8 cellular contexts compared by ENCODE assay signal in the genomic region with DNA sequence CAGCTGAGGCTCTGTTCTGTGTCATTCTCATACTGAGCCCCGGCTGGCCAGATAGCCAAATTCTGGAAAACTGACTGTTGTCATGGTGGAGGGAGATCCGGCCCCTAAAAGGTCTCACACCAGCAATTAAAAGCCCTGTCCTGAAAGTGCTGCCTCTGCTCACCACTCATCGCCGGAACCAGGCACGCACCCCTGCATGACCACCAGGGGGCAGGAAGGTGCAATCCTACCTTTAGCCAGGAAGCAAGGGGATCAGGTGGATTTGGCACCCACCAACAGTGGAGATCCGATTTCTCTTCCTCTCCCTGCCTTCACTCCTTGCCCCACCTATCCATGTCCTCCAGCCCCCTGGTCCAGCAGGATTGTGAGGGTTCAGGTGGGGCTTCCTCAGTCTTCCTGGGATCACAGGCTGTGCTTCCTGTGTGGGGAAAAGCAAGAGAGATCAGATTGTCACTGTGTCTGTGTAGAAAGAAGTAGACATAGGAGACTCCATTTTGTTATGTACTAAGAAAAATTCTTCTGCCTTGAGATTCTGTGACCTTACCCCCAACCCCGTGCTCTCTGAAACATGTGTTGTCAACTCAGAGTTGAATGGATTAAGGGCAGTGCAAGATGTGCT. TPM values are rescaled to one million over a fixed set of nuclear protein-coding genes. Genes with fewer than 3 reads are reported as not detected.
DNase-seq lines count a peak whose midpoint lies in the region; ATAC-seq and TF ChIP-seq lines count a peak whose summit lies in the region.

No MANE protein-coding gene starts in this region.

- DNase-seq in AG10803 (ENCODE audit: low read depth), result peak; percentile 25
- peak; percentile 75 for DNase-seq in GM19240 (ENCODE audit: insufficient read length, low spot score)
- peak; percentile 59 for DNase-seq in NCI-H345 (lab: John Stamatoyannopoulos, UW)
- peak; percentile 82 to 86 for DNase-seq in activated CD4-positive, alpha-beta T cell treated with anti-CD3 and anti-CD28 coated beads, Interleukin-2, amount 50 U/mL, for 48 hours
- DNase-seq in dorsolateral prefrontal cortex, result peak in 9 of 10 donors; percentile 41 to 81 (median 58)
- peak in 2 of 3 donors; percentile 80 to 82 for DNase-seq in mucosa of descending colon
- DNase-seq in stimulated activated CD8-positive, alpha-beta memory T cell treated with anti-CD3 and anti-CD28 coated beads, Interleukin-7, amount 100 ng/mL, for 48 hours (ENCODE audit: extremely low read depth in 1 of 2, low read depth in 1 of 2), result peak; percentile 45 to 65

- no peak overlapping the region for H3K4me3 ChIP-seq in AG10803 (ENCODE audit: low read length)
- no peak overlapping the region for H3K4me3 ChIP-seq in dorsolateral prefrontal cortex
- H3K4me3 ChIP-seq in mucosa of descending colon, result no peak overlapping the region

- H3K27me3 ChIP-seq in dorsolateral prefrontal cortex, result no peaks in the 10 kb centered on the region

- no peak overlapping the region for H3K27ac ChIP-seq in dorsolateral prefrontal cortex

- peak; percentile 80 for ATAC-seq in mucosa of descending colon
- no peak for ATAC-seq in GM21737 (IDR thresholded peaks at IDR 0.05; ENCODE audit: unreplicated experiment)

- H3K9me3 ChIP-seq in mucosa of descending colon, result no peaks in the 10 kb centered on the region

- no peaks in the 10 kb centered on the region for H3K36me3 ChIP-seq in mucosa of descending colon (ENCODE audit: low read depth)

- H3K4me1 ChIP-seq in mucosa of descending colon (ENCODE audit: low read depth), result no peaks in the 10 kb centered on the region

- TF ChIP-seq CTCF in AG10803 (conservative IDR thresholded peaks at IDR 0.05; ENCODE audit: low read length) (peak; percentile 90), dorsolateral prefrontal cortex (IDR thresholded peaks at IDR 0.05 in 54 of 56, conservative IDR thresholded peaks at IDR 0.05 in 2 of 56; ENCODE audit: low read depth in 1 of 56, partially characterized antibody in 56 of 56) (peak; percentile 24 to 88 (median 78)), mucosa of descending colon (IDR thresholded peaks at IDR 0.05) (peak; percentile 85)

- intact Hi-C loops in dorsolateral prefrontal cortex (cut with DNase I) (loop anchor here in 1 of 2 donors (2.0 kb wide), 1 partner anchor 95 kb away; no protein-coding TSS in a partner anchor), mucosa of descending colon (cut with DNase I, micrococcal nuclease) (no loop called here)

RNA-seq across cellular contexts. Expression of a gene that starts 16.1 kb away (rescaled TPM):
- total RNA-seq in dorsolateral prefrontal cortex (10 to 100 TPM in 119 of 120 experiments, 1 to 10 TPM in 1; 6.2 to 28.5 (median 17.0) TPM), mucosa of descending colon (1 to 10 TPM; 1.5 to 4.9 (median 3.8) TPM)

RNA-seq across cellular contexts. Expression of a gene that starts 48.0 kb away (rescaled TPM):
- total RNA-seq in dorsolateral prefrontal cortex (10 to 100 TPM; 22.0 to 50.0 (median 37.9) TPM), mucosa of descending colon (10 to 100 TPM in 1 of 3 donors, 1 to 10 TPM in 2; 1.5 to 14.1 (median 2.5) TPM)

RNA-seq across cellular contexts. Expression of a gene that starts 49.7 kb away (rescaled TPM):
- total RNA-seq in dorsolateral prefrontal cortex, result 10 to 100 TPM in 115 of 120 experiments, 1 to 10 TPM in 5; 8.6 to 22.8 (median 14.2) TPM
- total RNA-seq in mucosa of descending colon, result 10 to 100 TPM; 19.7 to 29.9 (median 22.6) TPM

Comparison
In these comparisons a context has a peak if more than half of its experiments do, and no peak if none do; other contexts are left out.
1. DNase-seq: peak in every context shown above with its lines; median percentile 84 in activated CD4-positive, alpha-beta T cell treated with anti-CD3 and anti-CD28 coated beads, Interleukin-2, amount 50 U/mL, for 48 hours; 81 in mucosa of descending colon; 75 in GM19240; 59 in NCI-H345; 58 in dorsolateral prefrontal cortex; 55 in stimulated activated CD8-positive, alpha-beta memory T cell treated with anti-CD3 and anti-CD28 coated beads, Interleukin-7, amount 100 ng/mL, for 48 hours; 25 in AG10803.